ENCODE assay signal across 10 cellular contexts in genomic region chrX:78979789-78980464, GRCh38. TPM values are rescaled to one million over a fixed set of nuclear protein-coding genes. Genes with fewer than 3 reads are reported as not detected.
A peak's percentile ranks its signal among the peaks of the same experiment; 100 is the strongest.
DNase-seq lines count a peak whose midpoint lies in the region; ATAC-seq and TF ChIP-seq lines count a peak whose summit lies in the region.
"Had no signal": no experiment of that assay in that cellular context is flagged by ENCODE, and none has a peak within 500 bp of the region (broad histone marks: within the 10 kb centered on the region; RNA-seq: fewer than 3 reads in every experiment).

No MANE protein-coding gene starts in this region.

- no peak for TF ChIP-seq CTCF in Peyer's patch (IDR thresholded peaks at IDR 0.05)

- H3K9me3 ChIP-seq in Peyer's patch: no peaks in the 10 kb centered on the region
- H3K9me3 ChIP-seq: SJSA1 had no signal

- no peak overlapping the region for H3K27ac Mint-ChIP-seq in central memory CD8-positive, alpha-beta T cell (ENCODE audit: low read depth)

- no peaks in the 10 kb centered on the region for H3K36me3 ChIP-seq in Peyer's patch
- H3K36me3 ChIP-seq: SJSA1 had no signal

- peak; percentile 98 for ATAC-seq in GM18858 (IDR thresholded peaks at IDR 0.05; ENCODE audit: unreplicated experiment)
- ATAC-seq in GM21526 (IDR thresholded peaks at IDR 0.05; ENCODE audit: low FRiP score, unreplicated experiment): peak; percentile 100
- ATAC-seq in HG03460 (IDR thresholded peaks at IDR 0.05; ENCODE audit: unreplicated experiment): peak; percentile 99
- ATAC-seq in central memory CD8-positive, alpha-beta T cell (replicated peaks; ENCODE audit: extremely low read depth, poor library complexity, severe bottlenecking): no peak

- peaks cover 19% of the 10 kb centered on the region for H3K4me1 Mint-ChIP-seq in central memory CD8-positive, alpha-beta T cell

- no peak overlapping the region for H3K27ac ChIP-seq in Peyer's patch
- H3K27ac ChIP-seq: SJSA1 had no signal

- H3K27me3 Mint-ChIP-seq in central memory CD8-positive, alpha-beta T cell: no peaks in the 10 kb centered on the region

- no peaks in the 10 kb centered on the region for H3K4me1 ChIP-seq in Peyer's patch
- H3K4me1 ChIP-seq: SJSA1 had no signal

- no peak overlapping the region for H3K4me3 ChIP-seq in Peyer's patch
- H3K4me3 ChIP-seq: SJSA1 had no signal

- H3K4me3 Mint-ChIP-seq in central memory CD8-positive, alpha-beta T cell: peak overlapping the region; percentile 16

- H3K36me3 Mint-ChIP-seq in central memory CD8-positive, alpha-beta T cell (ENCODE audit: insufficient read depth): no peaks in the 10 kb centered on the region

- DNase-seq in central memory CD8-positive, alpha-beta T cell (ENCODE audit: low spot score in 2 of 2): no peak
- no peak for DNase-seq in Peyer's patch
- DNase-seq in retina: no peak
- no peak for DNase-seq in anterior cingulate cortex (lab: John Stamatoyannopoulos, UW)
- no peak for DNase-seq in hypothalamus (lab: John Stamatoyannopoulos, UW)

- no peak for TF ChIP-seq POLR2A in Peyer's patch (IDR thresholded peaks at IDR 0.05)

- H3K9me3 Mint-ChIP-seq in central memory CD8-positive, alpha-beta T cell: no peaks in the 10 kb centered on the region

- H3K27me3 ChIP-seq in Peyer's patch: no peaks in the 10 kb centered on the region
- H3K27me3 ChIP-seq: SJSA1 had no signal

RNA-seq across cellular contexts. Expression of gene P2RY10, which starts 34.7 kb away (rescaled TPM):
- 10 to 100 TPM in 1 of 4 donors, 1 to 10 TPM in 1, under 1 TPM in 1, not detected in 1; 0.80 to 10.7 (median 1.2) TPM for total RNA-seq in Peyer's patch
- total RNA-seq: H1, SJSA1 had no signal
